8 cellular contexts compared by ENCODE assay signal in the genomic region with DNA sequence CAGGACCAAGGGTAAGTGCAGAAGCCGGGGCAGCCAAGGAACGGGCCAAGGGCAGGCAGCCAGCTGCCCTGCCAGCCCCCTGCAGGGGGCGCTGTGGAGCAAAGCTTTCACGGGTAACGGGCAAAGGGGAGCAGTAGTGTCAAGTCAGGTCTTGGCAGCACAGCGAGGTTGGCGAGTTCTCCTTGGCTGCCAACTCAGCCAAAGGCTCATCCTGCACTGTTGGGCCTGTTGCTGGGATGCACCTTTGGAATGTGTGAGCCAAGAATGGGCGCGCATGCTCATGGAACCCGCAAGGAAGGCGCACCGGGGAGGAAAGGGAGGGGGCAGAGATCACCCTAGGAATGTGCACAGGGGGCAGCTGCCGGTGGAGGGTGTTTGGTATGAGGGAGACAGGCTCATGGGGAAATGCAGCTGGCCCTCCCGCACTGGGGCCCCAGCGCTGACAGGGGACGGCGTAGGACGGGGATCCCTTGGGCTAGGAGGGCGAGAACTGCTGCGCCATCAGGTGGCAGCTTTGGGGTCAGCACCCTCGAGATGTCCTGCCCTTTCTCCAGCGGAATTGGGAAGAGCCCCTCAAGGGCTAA.
DNase-seq lines count a peak whose midpoint lies in the region; ATAC-seq and TF ChIP-seq lines count a peak whose summit lies in the region.

No MANE protein-coding gene starts in this region.

- H3K9ac ChIP-seq in liver (ENCODE audit: low read depth in 1 of 2, low read length in 2 of 2), result no peak overlapping the region

- no peaks in the 10 kb centered on the region for H3K36me3 ChIP-seq in liver (ENCODE audit: control insufficient read depth in 4 of 4, insufficient read depth in 3 of 4, low read depth in 1 of 4, low read length in 3 of 4)

- TF ChIP-seq CTCF in liver (IDR thresholded peaks at IDR 0.05; ENCODE audit: low read depth, low read length, missing input control) (peak; percentile 36), HFFc6 (IDR thresholded peaks at IDR 0.05) (no peak)

- peak; percentile 41 for DNase-seq in AG08396 (ENCODE audit: low spot score)
- peak; percentile 77 for DNase-seq in HuH-7 (ENCODE audit: low spot score)
- peak; percentile 16 for DNase-seq in activated CD4-positive, CD25-positive, alpha-beta regulatory T cell treated with anti-CD3 and anti-CD28 coated beads, Interleukin-2, amount 50 U/mL, for 16 hours (ENCODE audit: low read depth, low spot score)
- DNase-seq in central memory CD8-positive, alpha-beta T cell (ENCODE audit: low spot score in 2 of 2), result peak; percentile 19 to 23
- DNase-seq in stimulated activated CD8-positive, alpha-beta memory T cell treated with anti-CD3 and anti-CD28 coated beads, Interleukin-2, amount 100 ng/mL, for 48 hours (ENCODE audit: low read depth in 2 of 2), result peak; percentile 54 to 66
- DNase-seq in HFFc6, result no peak

- no peak for TF ChIP-seq RAD21 in liver (IDR thresholded peaks at IDR 0.05)

- ATAC-seq in GM19035 (IDR thresholded peaks at IDR 0.05; ENCODE audit: unreplicated experiment), result peak; percentile 72
- ATAC-seq in central memory CD8-positive, alpha-beta T cell (replicated peaks; ENCODE audit: extremely low read depth, poor library complexity, severe bottlenecking), result peak; percentile 56

- WGBS in liver, result 5% methylated on average over 22 of the region's 22 CpGs

- no peak overlapping the region for H3K27ac Mint-ChIP-seq in central memory CD8-positive, alpha-beta T cell (ENCODE audit: low read depth)
- no peak overlapping the region for H3K27ac Mint-ChIP-seq in HFFc6

- H3K27ac ChIP-seq in liver (ENCODE audit: low read depth in 1 of 2, low read length in 2 of 2), result no peak overlapping the region

- H3K36me3 Mint-ChIP-seq in central memory CD8-positive, alpha-beta T cell (ENCODE audit: insufficient read depth), result no peaks in the 10 kb centered on the region
- no peaks in the 10 kb centered on the region for H3K36me3 Mint-ChIP-seq in HFFc6 (ENCODE audit: low read depth)

- H3K27me3 ChIP-seq in liver (ENCODE audit: control insufficient read depth in 4 of 4, insufficient read depth in 4 of 4, low read length in 3 of 4), result peaks cover 4 to 6% (median 5%) of the 10 kb centered on the region in 4 donors

- H3K4me1 ChIP-seq in liver (ENCODE audit: control insufficient read depth in 4 of 4, insufficient read depth in 4 of 4, low read length in 3 of 4), result peaks cover 0 to 4% (median 2%) of the 10 kb centered on the region in 4 donors

- H3K9me3 ChIP-seq in liver (ENCODE audit: control insufficient read depth in 4 of 4, low read length in 3 of 4), result no peaks in the 10 kb centered on the region

- H3K4me3 ChIP-seq in liver (ENCODE audit: low read depth in 1 of 3, low read length in 3 of 3), result no peak overlapping the region

- peak overlapping the region; percentile 46 for H3K4me3 Mint-ChIP-seq in central memory CD8-positive, alpha-beta T cell
- H3K4me3 Mint-ChIP-seq in HFFc6, result no peak overlapping the region

- H3K4me1 Mint-ChIP-seq in central memory CD8-positive, alpha-beta T cell, result peaks cover 5% of the 10 kb centered on the region
- H3K4me1 Mint-ChIP-seq in HFFc6 (ENCODE audit: low read depth), result no peaks in the 10 kb centered on the region

- H3K9me3 Mint-ChIP-seq in central memory CD8-positive, alpha-beta T cell, result no peaks in the 10 kb centered on the region
- peaks cover 32% of the 10 kb centered on the region for H3K9me3 Mint-ChIP-seq in HFFc6

- peaks cover 73% of the 10 kb centered on the region for H3K27me3 Mint-ChIP-seq in central memory CD8-positive, alpha-beta T cell
- peaks cover 6% of the 10 kb centered on the region for H3K27me3 Mint-ChIP-seq in HFFc6 (ENCODE audit: insufficient read depth)

TF ChIP-seq in liver, 16 proteins besides CTCF, POLR2A, EP300 and RAD21:
- no peak for TF ChIP-seq RXRA (IDR thresholded peaks at IDR 0.05)
- no peak for TF ChIP-seq HNF4A (conservative IDR thresholded peaks at IDR 0.05)
- TF ChIP-seq FOXA1 (IDR thresholded peaks at IDR 0.05), result no peak
- TF ChIP-seq HNF4G (IDR thresholded peaks at IDR 0.05), result no peak
- no peak for TF ChIP-seq FOXA2 (IDR thresholded peaks at IDR 0.05)
- no peak for TF ChIP-seq GABPA (IDR thresholded peaks at IDR 0.05 in 1 of 2, conservative IDR thresholded peaks at IDR 0.05 in 1 of 2)
- no peak for TF ChIP-seq TAF1 (conservative IDR thresholded peaks at IDR 0.05)
- TF ChIP-seq JUND (IDR thresholded peaks at IDR 0.05), result no peak
- TF ChIP-seq, protein P1, sequence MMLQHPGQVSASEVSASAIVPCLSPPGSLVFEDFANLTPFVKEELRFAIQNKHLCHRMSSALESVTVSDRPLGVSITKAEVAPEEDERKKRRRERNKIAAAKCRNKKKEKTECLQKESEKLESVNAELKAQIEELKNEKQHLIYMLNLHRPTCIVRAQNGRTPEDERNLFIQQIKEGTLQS (IDR thresholded peaks at IDR 0.05), result no peak
- no peak for TF ChIP-seq SP1 (IDR thresholded peaks at IDR 0.05)
- TF ChIP-seq EGR1 (IDR thresholded peaks at IDR 0.05; ENCODE audit: low read depth in 2 of 2), result no peak
- no peak for TF ChIP-seq YY1 (IDR thresholded peaks at IDR 0.05)
- TF ChIP-seq, protein P2, sequence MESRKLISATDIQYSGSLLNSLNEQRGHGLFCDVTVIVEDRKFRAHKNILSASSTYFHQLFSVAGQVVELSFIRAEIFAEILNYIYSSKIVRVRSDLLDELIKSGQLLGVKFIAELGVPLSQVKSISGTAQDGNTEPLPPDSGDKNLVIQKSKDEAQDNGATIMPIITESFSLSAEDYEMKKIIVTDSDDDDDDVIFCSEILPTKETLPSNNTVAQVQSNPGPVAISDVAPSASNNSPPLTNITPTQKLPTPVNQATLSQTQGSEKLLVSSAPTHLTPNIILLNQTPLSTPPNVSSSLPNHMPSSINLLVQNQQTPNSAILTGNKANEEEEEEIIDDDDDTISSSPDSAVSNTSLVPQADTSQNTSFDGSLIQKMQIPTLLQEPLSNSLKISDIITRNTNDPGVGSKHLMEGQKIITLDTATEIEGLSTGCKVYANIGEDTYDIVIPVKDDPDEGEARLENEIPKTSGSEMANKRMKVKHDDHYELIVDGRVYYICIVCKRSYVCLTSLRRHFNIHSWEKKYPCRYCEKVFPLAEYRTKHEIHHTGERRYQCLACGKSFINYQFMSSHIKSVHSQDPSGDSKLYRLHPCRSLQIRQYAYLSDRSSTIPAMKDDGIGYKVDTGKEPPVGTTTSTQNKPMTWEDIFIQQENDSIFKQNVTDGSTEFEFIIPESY (IDR thresholded peaks at IDR 0.05), result no peak
- no peak for TF ChIP-seq MAX (IDR thresholded peaks at IDR 0.05)
